Comparison of ENCODE assay signal across 8 cellular contexts in genomic region chr10:80454526-80455460, GRCh38. TPM values are rescaled to one million over a fixed set of nuclear protein-coding genes. Genes with fewer than 3 reads are reported as not detected.
DNase-seq lines count a peak whose midpoint lies in the region; ATAC-seq and TF ChIP-seq lines count a peak whose summit lies in the region.

No MANE protein-coding gene starts in this region.

- intact Hi-C loops in left ventricle myocardium superior (cut with micrococcal nuclease): no loop called here

- peak; percentile 5 for DNase-seq in DMS153 treated with DMSO at 0.1 percent for 48 hours (lab: John Stamatoyannopoulos, UW; ENCODE audit: unreplicated experiment)
- no peak for DNase-seq in DMS153 (lab: John Stamatoyannopoulos, UW)
- no peak for DNase-seq in Jurkat, Clone E6-1 (ENCODE audit: low read depth, low spot score)
- peak; percentile 73 for DNase-seq in left ventricle myocardium superior
- DNase-seq in retinal pigment epithelial cell (ENCODE audit: low read depth): no peak
- DNase-seq in NCI-H345 treated with DMSO at 0.1 percent for 48 hours (lab: John Stamatoyannopoulos, UW; ENCODE audit: unreplicated experiment): no peak

- peak overlapping the region; percentile 97 for H3K4me3 Mint-ChIP-seq in activated naive CD4-positive, alpha-beta T cell treated with anti-CD3 and anti-CD28 coated beads, Interleukin-2, amount 50 U/mL, for 24 hours

- peak; percentile 28 for ATAC-seq in GM21723 (IDR thresholded peaks at IDR 0.05; ENCODE audit: unreplicated experiment)
- peak; percentile 44 for ATAC-seq in left ventricle myocardium superior

- H3K36me3 Mint-ChIP-seq in activated naive CD4-positive, alpha-beta T cell treated with anti-CD3 and anti-CD28 coated beads, Interleukin-2, amount 50 U/mL, for 24 hours: no peaks in the 10 kb centered on the region

- TF ChIP-seq CTCF in retinal pigment epithelial cell (conservative IDR thresholded peaks at IDR 0.05; ENCODE audit: low read depth, low read length): no peak

- peak overlapping the region; percentile 94 for H3K27ac Mint-ChIP-seq in activated naive CD4-positive, alpha-beta T cell treated with anti-CD3 and anti-CD28 coated beads, Interleukin-2, amount 50 U/mL, for 24 hours

- H3K4me1 Mint-ChIP-seq in activated naive CD4-positive, alpha-beta T cell treated with anti-CD3 and anti-CD28 coated beads, Interleukin-2, amount 50 U/mL, for 24 hours: peaks cover 48% of the 10 kb centered on the region

- H3K4me3 ChIP-seq in Jurkat, Clone E6-1 (ENCODE audit: low read length): peak overlapping the region; percentile 78
- H3K4me3 ChIP-seq in retinal pigment epithelial cell (ENCODE audit: low read length): peak overlapping the region; percentile 88

- no peaks in the 10 kb centered on the region for H3K9me3 Mint-ChIP-seq in activated naive CD4-positive, alpha-beta T cell treated with anti-CD3 and anti-CD28 coated beads, Interleukin-2, amount 50 U/mL, for 24 hours

- no peaks in the 10 kb centered on the region for H3K27me3 Mint-ChIP-seq in activated naive CD4-positive, alpha-beta T cell treated with anti-CD3 and anti-CD28 coated beads, Interleukin-2, amount 50 U/mL, for 24 hours

RNA-seq across cellular contexts. Expression of gene TSPAN14, which starts 0.7 kb away (rescaled TPM):
- polyA plus RNA-seq in Jurkat, Clone E6-1 (2012; ENCODE audit: insufficient read depth, insufficient read length): 41.8 TPM
- total RNA-seq in left ventricle myocardium superior: 41.2 TPM

RNA-seq across cellular contexts. Expression of gene PRXL2A, which starts 46.4 kb away (rescaled TPM):
- 44.8 TPM for polyA plus RNA-seq in Jurkat, Clone E6-1 (2012; ENCODE audit: insufficient read depth, insufficient read length)
- total RNA-seq in left ventricle myocardium superior: 119 TPM

Comparison
In these comparisons a context has a peak if more than half of its experiments do, and no peak if none do; other contexts are left out.
1. DNase-seq: peak in DMS153 treated with DMSO at 0.1 percent for 48 hours (single experiment) and left ventricle myocardium superior (single experiment); none in DMS153 (single experiment), Jurkat, Clone E6-1 (single experiment), retinal pigment epithelial cell (single experiment) and NCI-H345 treated with DMSO at 0.1 percent for 48 hours (single experiment).